In the genomic region with DNA sequence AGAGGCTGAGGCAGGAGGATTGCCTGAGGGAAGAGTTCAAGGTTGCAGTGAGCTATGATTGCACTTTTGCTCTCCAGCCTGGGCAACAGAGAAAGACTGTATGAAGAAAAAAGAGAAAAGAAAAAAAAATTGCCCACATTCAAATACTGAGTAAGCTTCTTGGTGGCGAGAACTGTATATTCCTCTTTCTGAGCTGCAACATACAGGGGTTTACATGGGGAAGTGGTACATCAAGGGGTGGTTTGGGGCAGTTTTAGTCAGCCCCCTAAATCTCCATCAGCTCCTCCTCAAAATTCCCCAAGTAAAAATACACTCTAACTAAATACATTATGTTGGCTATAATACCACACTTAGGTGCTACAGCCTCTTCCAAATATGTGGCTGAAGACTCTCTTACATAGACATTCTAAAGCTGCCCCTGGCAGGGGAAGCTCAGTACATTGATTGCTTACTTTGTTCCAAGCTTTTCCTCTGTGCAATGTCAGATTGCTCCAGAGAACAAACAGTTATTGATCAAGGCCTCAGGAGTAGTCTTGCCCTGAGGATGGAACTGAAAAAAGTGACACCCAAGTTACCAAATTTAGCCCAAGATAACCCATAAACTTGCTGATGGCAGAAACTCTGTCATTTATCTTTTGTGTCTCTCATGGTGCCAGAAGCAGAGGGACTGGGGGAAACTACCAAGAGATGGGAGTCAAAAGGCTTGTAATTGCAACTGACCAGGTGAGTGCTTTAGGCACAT, we compare ENCODE assay signal across 16 cellular contexts.
A peak's percentile ranks its signal among the peaks of the same experiment; 100 is the strongest.
DNase-seq lines count a peak whose midpoint lies in the region; ATAC-seq and TF ChIP-seq lines count a peak whose summit lies in the region.
"Had no signal": no experiment of that assay in that cellular context is flagged by ENCODE, and none has a peak within 500 bp of the region (broad histone marks: within the 10 kb centered on the region; RNA-seq: fewer than 3 reads in every experiment).

No MANE protein-coding gene starts in this region.

- H3K27me3 ChIP-seq in BE2C = no peaks in the 10 kb centered on the region
- H3K27me3 ChIP-seq: brain microvascular endothelial cell, upper lobe of left lung had no signal

- peaks cover 2% of the 10 kb centered on the region for H3K36me3 Mint-ChIP-seq in activated naive CD4-positive, alpha-beta T cell treated with anti-CD3 and anti-CD28 coated beads, Interleukin-2, amount 50 U/mL, for 24 hours
- H3K36me3 Mint-ChIP-seq in activated CD8-positive, alpha-beta T cell treated with anti-CD3 and anti-CD28 coated beads, Interleukin-2, amount 10 ng/mL, durations not matched to agents 7 days and 5 days (ENCODE audit: low read depth) = peaks cover 17% of the 10 kb centered on the region
- H3K36me3 Mint-ChIP-seq: WTC11 had no signal

- H3K4me3 Mint-ChIP-seq in activated naive CD4-positive, alpha-beta T cell treated with anti-CD3 and anti-CD28 coated beads, Interleukin-2, amount 50 U/mL, for 24 hours = peak overlapping the region; percentile 98
- H3K4me3 Mint-ChIP-seq in activated CD8-positive, alpha-beta T cell treated with anti-CD3 and anti-CD28 coated beads, Interleukin-2, amount 10 ng/mL, durations not matched to agents 7 days and 5 days = peak overlapping the region; percentile 92
- H3K4me3 Mint-ChIP-seq: WTC11 had no signal

- POLR2A ChIA-PET in activated CD8-positive, alpha-beta T cell treated with anti-CD3 and anti-CD28 coated beads, Interleukin-2, amount 10 ng/mL, durations not matched to agents 7 days and 5 days (lab: Charles Lee) = interaction anchor here (0.5 to 2.4 kb wide), 5 partner anchors 9 to 169 kb away, joined by 3 to 13 read pairs (median 8); no protein-coding TSS in a partner anchor

- TF ChIP-seq CTCF in BE2C (IDR thresholded peaks at IDR 0.05; ENCODE audit: low read depth, low read length) = no peak

- H3K4me1 ChIP-seq in BE2C = no peaks in the 10 kb centered on the region
- H3K4me1 ChIP-seq: prostate gland had no signal

- H3K36me3 ChIP-seq in BE2C = no peaks in the 10 kb centered on the region
- H3K36me3 ChIP-seq: brain microvascular endothelial cell, prostate gland, upper lobe of left lung had no signal

- H3K27ac Mint-ChIP-seq in activated naive CD4-positive, alpha-beta T cell treated with anti-CD3 and anti-CD28 coated beads, Interleukin-2, amount 50 U/mL, for 24 hours = peak overlapping the region; percentile 39
- H3K27ac Mint-ChIP-seq in activated CD8-positive, alpha-beta T cell treated with anti-CD3 and anti-CD28 coated beads, Interleukin-2, amount 10 ng/mL, durations not matched to agents 7 days and 5 days = no peak overlapping the region
- H3K27ac Mint-ChIP-seq: WTC11 had no signal

- no peak overlapping the region for H3K4me3 ChIP-seq in BE2C (ENCODE audit: low read depth, low read length)
- H3K4me3 ChIP-seq: prostate gland, upper lobe of left lung had no signal

- H3K4me1 Mint-ChIP-seq in activated naive CD4-positive, alpha-beta T cell treated with anti-CD3 and anti-CD28 coated beads, Interleukin-2, amount 50 U/mL, for 24 hours = peaks cover 49% of the 10 kb centered on the region
- H3K4me1 Mint-ChIP-seq in activated CD8-positive, alpha-beta T cell treated with anti-CD3 and anti-CD28 coated beads, Interleukin-2, amount 10 ng/mL, durations not matched to agents 7 days and 5 days (ENCODE audit: low read depth) = peaks cover 50% of the 10 kb centered on the region

- CTCF ChIA-PET in activated CD8-positive, alpha-beta T cell treated with anti-CD3 and anti-CD28 coated beads, Interleukin-2, amount 10 ng/mL, durations not matched to agents 7 days and 5 days (lab: Charles Lee) = interaction anchor here (0.8 to 7.6 kb wide), 14 partner anchors 9 to 187 kb away, joined by 3 to 85 read pairs (median 8); no protein-coding TSS in a partner anchor

- H3K27me3 Mint-ChIP-seq in activated naive CD4-positive, alpha-beta T cell treated with anti-CD3 and anti-CD28 coated beads, Interleukin-2, amount 50 U/mL, for 24 hours = no peaks in the 10 kb centered on the region
- peaks cover 5% of the 10 kb centered on the region for H3K27me3 Mint-ChIP-seq in activated CD8-positive, alpha-beta T cell treated with anti-CD3 and anti-CD28 coated beads, Interleukin-2, amount 10 ng/mL, durations not matched to agents 7 days and 5 days (ENCODE audit: low read depth)

- H3K9me3 ChIP-seq in BE2C = no peaks in the 10 kb centered on the region; the same call in 1 of the 2 replicates
- H3K9me3 ChIP-seq: prostate gland, upper lobe of left lung had no signal

- ATAC-seq in HG02798 (IDR thresholded peaks at IDR 0.05; ENCODE audit: poor library complexity, unreplicated experiment) = peak; percentile 43
- ATAC-seq in activated CD8-positive, alpha-beta T cell treated with anti-CD3 and anti-CD28 coated beads, Interleukin-2, amount 10 ng/mL, durations not matched to agents 7 days and 5 days = no peak
- ATAC-seq in HG02763 (IDR thresholded peaks at IDR 0.05; ENCODE audit: unreplicated experiment) = no peak

- DNase-seq in activated naive CD4-positive, alpha-beta T cell (lab: John Stamatoyannopoulos, UW) = no peak
- no peak for DNase-seq in activated CD8-positive, alpha-beta T cell treated with anti-CD3 and anti-CD28 coated beads, Interleukin-2, amount 10 ng/mL, durations not matched to agents 7 days and 5 days
- DNase-seq in iPS-NIHi11 (ENCODE audit: low spot score) (no peak), NCI-H226 (no peak), BE2C (no peak)
- DNase-seq: brain microvascular endothelial cell, H7, midbrain, MM.1S, SIG-M5, upper lobe of left lung had no signal

- no peaks in the 10 kb centered on the region for H3K9me3 Mint-ChIP-seq in activated naive CD4-positive, alpha-beta T cell treated with anti-CD3 and anti-CD28 coated beads, Interleukin-2, amount 50 U/mL, for 24 hours
- peaks cover 6% of the 10 kb centered on the region for H3K9me3 Mint-ChIP-seq in activated CD8-positive, alpha-beta T cell treated with anti-CD3 and anti-CD28 coated beads, Interleukin-2, amount 10 ng/mL, durations not matched to agents 7 days and 5 days (ENCODE audit: insufficient read depth)
